Comparison of ENCODE assay signal across 2 cellular contexts in the genomic region with DNA sequence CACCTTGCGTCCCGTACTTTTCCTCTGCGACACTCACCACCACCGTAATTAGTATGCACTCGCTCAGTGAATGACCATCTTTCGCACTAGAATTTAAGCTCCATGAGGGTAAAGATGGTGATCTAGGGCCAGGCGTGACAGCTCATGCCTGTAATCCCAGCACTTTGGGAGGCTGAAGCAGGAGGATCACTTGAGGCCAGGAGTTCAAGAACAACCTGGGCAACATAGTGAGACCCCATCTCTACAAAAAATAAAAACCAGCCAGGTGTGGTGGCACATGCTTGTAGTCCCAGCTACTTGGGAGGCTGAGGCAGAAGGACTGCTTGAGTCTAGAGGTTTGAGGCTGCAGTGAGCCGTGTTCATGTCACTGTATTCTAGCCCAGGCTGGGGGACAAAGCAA. TPM values are rescaled to one million over a fixed set of nuclear protein-coding genes. Genes with fewer than 3 reads are reported as not detected.
"Had no signal": no experiment of that assay in that cellular context is flagged by ENCODE, and none has a peak within 500 bp of the region (broad histone marks: within the 10 kb centered on the region; RNA-seq: fewer than 3 reads in every experiment).

No MANE protein-coding gene starts in this region.

RNA-seq across cellular contexts. Expression of gene RGS9BP, which starts 19.3 kb away (rescaled TPM):
- total RNA-seq: endodermal cell, mesenteric fat pad had no signal
